In the genomic region with DNA sequence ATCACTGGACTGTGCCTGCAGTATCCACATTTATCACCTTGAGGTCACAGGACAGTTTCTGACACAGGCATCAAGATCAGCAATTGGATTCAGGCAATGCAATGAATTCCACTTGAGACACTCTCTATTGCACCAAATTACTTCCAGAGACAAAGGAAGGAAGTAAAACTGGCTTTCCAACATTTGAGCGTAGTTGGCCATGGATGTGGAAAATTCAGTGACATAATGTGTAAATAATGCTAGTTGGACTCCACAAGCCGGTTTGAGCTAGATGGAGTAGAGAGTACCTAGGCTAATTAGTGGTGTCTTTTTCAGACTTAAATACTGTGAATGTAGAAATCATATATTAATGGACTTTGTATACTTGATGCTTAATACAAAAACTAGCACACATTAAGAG, we compare ENCODE assay signal across 20 cellular contexts.
DNase-seq lines count a peak whose midpoint lies in the region; ATAC-seq and TF ChIP-seq lines count a peak whose summit lies in the region.
"Had no signal": no experiment of that assay in that cellular context is flagged by ENCODE, and none has a peak within 500 bp of the region (broad histone marks: within the 10 kb centered on the region; RNA-seq: fewer than 3 reads in every experiment).

No MANE protein-coding gene starts in this region.

- DNase-seq in AG10803 (ENCODE audit: low read depth) (peak; percentile 9), LNCaP clone FGC (ENCODE audit: low read depth) (peak; percentile 75), dermis blood vessel endothelial cell (peak; percentile 29), fibroblast of the aortic adventitia (ENCODE audit: low read depth) (peak; percentile 34), SIG-M5 (lab: John Stamatoyannopoulos, UW) (no peak), right lobe of liver (no peak), globus pallidus (ENCODE audit: low spot score) (no peak)
- DNase-seq: Calu3; CD8-positive, alpha-beta T cell; DMS79 treated with DMSO at 0.1 percent for 48 hours; H7; NCI-H1436; NCI-H1930; NCI-H510A; NCI-H82; PC-9 had no signal

- WGBS in right lobe of liver (ENCODE audit: insufficient coverage, low coverage, low lambda C conversion rate, missing lambda C conversion rate): 59% methylated on average over 2 of the region's 2 CpGs

- H3K4me3 ChIP-seq in AG10803 (ENCODE audit: low read length): no peak overlapping the region
- H3K4me3 ChIP-seq in LNCaP clone FGC (ENCODE audit: low read depth, low read length): no peak overlapping the region; the same call in 1 of the 2 replicates
- no peak overlapping the region for H3K4me3 ChIP-seq in fibroblast of the aortic adventitia (ENCODE audit: low read depth, low read length)
- no peak overlapping the region for H3K4me3 ChIP-seq in right lobe of liver
- H3K4me3 ChIP-seq: A549, BLaER1, PC-9 had no signal

- no peaks in the 10 kb centered on the region for H3K36me3 ChIP-seq in right lobe of liver
- H3K36me3 ChIP-seq: BLaER1 had no signal

- no peaks in the 10 kb centered on the region for H3K4me1 ChIP-seq in right lobe of liver
- H3K4me1 ChIP-seq: BLaER1 had no signal

- intact Hi-C loops in right lobe of liver (cut with DNase I): no loop called here

- no peak for ATAC-seq in right lobe of liver
- ATAC-seq: A549; CD8-positive, alpha-beta T cell had no signal

- no peak overlapping the region for H3K27ac ChIP-seq in right lobe of liver
- H3K27ac ChIP-seq: A549, BLaER1, KMS-11, PC-9, RWPE1 had no signal

- TF ChIP-seq POLR2A in right lobe of liver (IDR thresholded peaks at IDR 0.05): no peak

- H3K27me3 ChIP-seq in right lobe of liver: no peaks in the 10 kb centered on the region
- H3K27me3 ChIP-seq: BLaER1 had no signal

- no peaks in the 10 kb centered on the region for H3K9me3 ChIP-seq in right lobe of liver
- H3K9me3 ChIP-seq: A549, BLaER1 had no signal

- no peak for TF ChIP-seq CTCF in AG10803 (conservative IDR thresholded peaks at IDR 0.05; ENCODE audit: low read length)
- no peak for TF ChIP-seq CTCF in LNCaP clone FGC (IDR thresholded peaks at IDR 0.05; ENCODE audit: control insufficient read depth, extremely low read depth, insufficient read depth)
- no peak for TF ChIP-seq CTCF in fibroblast of the aortic adventitia (IDR thresholded peaks at IDR 0.05; ENCODE audit: insufficient read depth, low read length)
- no peak for TF ChIP-seq CTCF in right lobe of liver (IDR thresholded peaks at IDR 0.05)

Comparison
In these comparisons a context has a peak if more than half of its experiments do, and no peak if none do; other contexts are left out.
1. DNase-seq: peak in AG10803 (single experiment), LNCaP clone FGC (single experiment), dermis blood vessel endothelial cell (single experiment) and fibroblast of the aortic adventitia (single experiment); none in SIG-M5 (single experiment), right lobe of liver (0 of 3) and globus pallidus (single experiment).